In genomic region chr22:39559456-39560105, GRCh38 we compare ENCODE assay signal across 11 cellular contexts. TPM values are rescaled to one million over a fixed set of nuclear protein-coding genes. Genes with fewer than 3 reads are reported as not detected.
A peak's percentile ranks its signal among the peaks of the same experiment; 100 is the strongest.
DNase-seq lines count a peak whose midpoint lies in the region; ATAC-seq and TF ChIP-seq lines count a peak whose summit lies in the region.
"Had no signal": no experiment of that assay in that cellular context is flagged by ENCODE, and none has a peak within 500 bp of the region (broad histone marks: within the 10 kb centered on the region; RNA-seq: fewer than 3 reads in every experiment).

No MANE protein-coding gene starts in this region.

- no peaks in the 10 kb centered on the region for H3K9me2 ChIP-seq in PC-9 (ENCODE audit: insufficient read depth)

- TF ChIP-seq POLR2A in esophagus muscularis mucosa (IDR thresholded peaks at IDR 0.05; ENCODE audit: low read depth) = no peak

- H3K9me3 Mint-ChIP-seq in natural killer cell (no peaks in the 10 kb centered on the region), type B pancreatic cell (no peaks in the 10 kb centered on the region)
- H3K9me3 Mint-ChIP-seq in natural killer cell treated with Interleukin-12 subunit alpha and Interleukin-12 subunit beta and Interleukin-15 and Interleukin-18, amount 100 ng/mL, for 72 hours = no peaks in the 10 kb centered on the region
- H3K9me3 Mint-ChIP-seq in CD8-positive, alpha-beta memory T cell = peaks cover 0 to 1% (median 0%) of the 10 kb centered on the region in 5 donors
- H3K9me3 Mint-ChIP-seq: activated B cell treated with CpG ODN at 0.5 μM for 24 hours had no signal

- peak overlapping the region; percentile 30 for H3K27ac ChIP-seq in PC-9
- no peak overlapping the region for H3K27ac ChIP-seq in esophagus muscularis mucosa (replicated peaks in 1 of 4)
- no peak overlapping the region for H3K27ac ChIP-seq in CD8-positive, alpha-beta memory T cell (ENCODE audit: low read depth, low read length)

- CTCF ChIA-PET in PC-9 (lab: Charles Lee) = interaction anchor here (0.6 to 1.5 kb wide), 11 partner anchors 15 to 1166 kb away, joined by 3 to 11 read pairs (median 4); no protein-coding TSS in a partner anchor
- CTCF ChIA-PET in CD8-positive, alpha-beta memory T cell (lab: Charles Lee) = no interaction called here

- H3K4me3 Mint-ChIP-seq in natural killer cell = no peak overlapping the region
- no peak overlapping the region for H3K4me3 Mint-ChIP-seq in natural killer cell treated with Interleukin-12 subunit alpha and Interleukin-12 subunit beta and Interleukin-15 and Interleukin-18, amount 100 ng/mL, for 72 hours
- H3K4me3 Mint-ChIP-seq in type B pancreatic cell = no peak overlapping the region
- no peak overlapping the region for H3K4me3 Mint-ChIP-seq in CD8-positive, alpha-beta memory T cell
- H3K4me3 Mint-ChIP-seq: activated B cell treated with CpG ODN at 0.5 μM for 24 hours had no signal

- H3K4me1 ChIP-seq in PC-9 (replicated peaks; ENCODE audit: insufficient read depth) (peaks cover 22% of the 10 kb centered on the region), esophagus muscularis mucosa (peaks cover 9 to 19% (median 15%) of the 10 kb centered on the region in 4 donors)
- no peaks in the 10 kb centered on the region for H3K4me1 ChIP-seq in CD8-positive, alpha-beta memory T cell (ENCODE audit: insufficient read depth, low read length)

- WGBS in esophagus muscularis mucosa = 58% methylated on average over 10 of the region's 11 CpGs

- intact Hi-C loops in natural killer cell (cut with micrococcal nuclease) (no loop called here), PC-9 (cut with micrococcal nuclease; ENCODE audit: unreplicated experiment) (loop anchor here (1.0 to 5.0 kb wide), 3 partner anchors 73 to 465 kb away; no protein-coding TSS in a partner anchor), esophagus muscularis mucosa (cut with DNase I) (no loop called here)

- H3K4me3 ChIP-seq in PC-9 = peak overlapping the region; percentile 19; the same call in 1 of the 2 replicates
- no peak overlapping the region for H3K4me3 ChIP-seq in esophagus muscularis mucosa
- no peak overlapping the region for H3K4me3 ChIP-seq in CD8-positive, alpha-beta memory T cell (ENCODE audit: low read length)

- H3K36me3 Mint-ChIP-seq in natural killer cell (no peaks in the 10 kb centered on the region), type B pancreatic cell (no peaks in the 10 kb centered on the region)
- H3K36me3 Mint-ChIP-seq in natural killer cell treated with Interleukin-12 subunit alpha and Interleukin-12 subunit beta and Interleukin-15 and Interleukin-18, amount 100 ng/mL, for 72 hours = no peaks in the 10 kb centered on the region
- no peaks in the 10 kb centered on the region for H3K36me3 Mint-ChIP-seq in CD8-positive, alpha-beta memory T cell
- H3K36me3 Mint-ChIP-seq: naive B cell had no signal

- POLR2A ChIA-PET in PC-9 (lab: Charles Lee; ENCODE audit: unreplicated experiment) = interaction anchor here (0.6 to 0.7 kb wide), 5 partner anchors 33 to 465 kb away, joined by 3 to 18 read pairs (median 9); no protein-coding TSS in a partner anchor
- POLR2A ChIA-PET in CD8-positive, alpha-beta memory T cell (lab: Charles Lee) = no interaction called here

- no peaks in the 10 kb centered on the region for H3K9me3 ChIP-seq in PC-9 (ENCODE audit: insufficient read depth, low read depth)
- no peaks in the 10 kb centered on the region for H3K9me3 ChIP-seq in esophagus muscularis mucosa
- no peaks in the 10 kb centered on the region for H3K9me3 ChIP-seq in CD8-positive, alpha-beta memory T cell (ENCODE audit: low read length)

- no peaks in the 10 kb centered on the region for H3K79me2 ChIP-seq in PC-9 (ENCODE audit: low read depth)

- 0 out of 2 replicates have a peak, but pooled peaks cover 10% of the 10 kb centered on the region for H3K27me3 ChIP-seq in PC-9 (ENCODE audit: insufficient read depth, low read depth)
- H3K27me3 ChIP-seq in esophagus muscularis mucosa = peaks cover 3 to 90% (median 31%) of the 10 kb centered on the region in 4 donors
- peaks cover 29% of the 10 kb centered on the region for H3K27me3 ChIP-seq in CD8-positive, alpha-beta memory T cell (ENCODE audit: insufficient read depth, low read length, poor library complexity, severe bottlenecking)

- H3K4me1 Mint-ChIP-seq in natural killer cell = peaks cover 5 to 7% of the 10 kb centered on the region in 2 donors
- peaks cover 0 to 4% of the 10 kb centered on the region in 2 donors for H3K4me1 Mint-ChIP-seq in natural killer cell treated with Interleukin-12 subunit alpha and Interleukin-12 subunit beta and Interleukin-15 and Interleukin-18, amount 100 ng/mL, for 72 hours (ENCODE audit: low read depth in 2 of 2)
- no peaks in the 10 kb centered on the region for H3K4me1 Mint-ChIP-seq in type B pancreatic cell (ENCODE audit: unreplicated experiment)
- peaks cover 5 to 14% (median 11%) of the 10 kb centered on the region in 3 donors for H3K4me1 Mint-ChIP-seq in CD8-positive, alpha-beta memory T cell

- peak overlapping the region; percentile 76 for H3K4me2 ChIP-seq in PC-9

- H3F3A ChIP-seq in PC-9 (ENCODE audit: insufficient read depth, low read depth) = peaks cover 30% of the 10 kb centered on the region

- BruUV-seq in PC-9 (replicated peaks; lab: Mats Ljungman, UMichigan) = no TSS peak

- H2AFZ ChIP-seq in PC-9 = no peak overlapping the region; the same call in none of the 2 replicates

- H3K27ac Mint-ChIP-seq in natural killer cell = no peak overlapping the region
- no peak overlapping the region for H3K27ac Mint-ChIP-seq in natural killer cell treated with Interleukin-12 subunit alpha and Interleukin-12 subunit beta and Interleukin-15 and Interleukin-18, amount 100 ng/mL, for 72 hours
- H3K27ac Mint-ChIP-seq in type B pancreatic cell = no peak overlapping the region
- no peak overlapping the region for H3K27ac Mint-ChIP-seq in CD8-positive, alpha-beta memory T cell
- H3K27ac Mint-ChIP-seq: activated B cell treated with CpG ODN at 0.5 μM for 24 hours had no signal

- H3K36me3 ChIP-seq in PC-9 (ENCODE audit: low read depth) (no peaks in the 10 kb centered on the region), esophagus muscularis mucosa (no peaks in the 10 kb centered on the region)
- no peaks in the 10 kb centered on the region for H3K36me3 ChIP-seq in CD8-positive, alpha-beta memory T cell (ENCODE audit: insufficient read depth, low read length)

- TF ChIP-seq CTCF in natural killer cell (IDR thresholded peaks at IDR 0.05) (peak; percentile 16), PC-9 (conservative IDR thresholded peaks at IDR 0.05) (peak; percentile 96), esophagus muscularis mucosa (IDR thresholded peaks at IDR 0.05) (peak in 2 of 3 experiments; percentile 7 to 16), type B pancreatic cell (conservative IDR thresholded peaks at IDR 0.05) (peak; percentile 60)

- no peak for ATAC-seq in natural killer cell
- ATAC-seq in natural killer cell treated with Interleukin-12 subunit alpha and Interleukin-12 subunit beta and Interleukin-15 and Interleukin-18, amount 100 ng/mL, for 72 hours = no peak
- ATAC-seq in HG03135 (IDR thresholded peaks at IDR 0.05; ENCODE audit: unreplicated experiment) = no peak

- peaks cover 19 to 43% of the 10 kb centered on the region in 2 donors for H3K27me3 Mint-ChIP-seq in natural killer cell (ENCODE audit: low read depth in 2 of 2)
- peaks cover 19 to 22% of the 10 kb centered on the region in 2 donors for H3K27me3 Mint-ChIP-seq in natural killer cell treated with Interleukin-12 subunit alpha and Interleukin-12 subunit beta and Interleukin-15 and Interleukin-18, amount 100 ng/mL, for 72 hours
- H3K27me3 Mint-ChIP-seq in type B pancreatic cell = peaks cover 63% of the 10 kb centered on the region
- H3K27me3 Mint-ChIP-seq in CD8-positive, alpha-beta memory T cell = peaks cover 37 to 39% of the 10 kb centered on the region in 2 donors

- H4K20me1 ChIP-seq in PC-9 (ENCODE audit: insufficient read depth) = no peaks in the 10 kb centered on the region

- DNase-seq in natural killer cell (no peak), PC-9 (peak; percentile 81), esophagus muscularis mucosa (ENCODE audit: extremely low spot score) (no peak), type B pancreatic cell (ENCODE audit: extremely low spot score, unreplicated experiment) (no peak), NCI-H774 (lab: John Stamatoyannopoulos, UW) (no peak)
- DNase-seq in natural killer cell treated with Interleukin-12 subunit alpha and Interleukin-12 subunit beta and Interleukin-15 and Interleukin-18, amount 100 ng/mL, for 72 hours (ENCODE audit: low spot score) = no peak
- DNase-seq in CD8-positive, alpha-beta memory T cell = no peak
- DNase-seq: activated B cell treated with CpG ODN at 0.5 μM for 24 hours, naive B cell, NCI-H146 had no signal

- TF ChIP-seq EP300 in esophagus muscularis mucosa (IDR thresholded peaks at IDR 0.05) = no peak

RNA-seq across cellular contexts. Expression of gene CACNA1I, which starts 11.0 kb away (rescaled TPM):
- total RNA-seq in natural killer cell (under 1 TPM; 0.05 to 0.83 (median 0.72) TPM), PC-9 (2021) (2.5 and 2.8 TPM in 2 replicates), esophagus muscularis mucosa (under 1 TPM in 3 of 4 donors, not detected in 1; under 0.01 to 0.39 (median 0.33) TPM), type B pancreatic cell (ENCODE audit: low replicate concordance) (0.60 and 1.1 TPM in 2 replicates)
- total RNA-seq in natural killer cell treated with Interleukin-12 subunit alpha and Interleukin-12 subunit beta and Interleukin-15 and Interleukin-18, amount 100 ng/mL, for 72 hours = under 1 TPM in 1 of 2 donors, not detected in 1; 0.17 TPM
- 1 to 10 TPM; 4.6 TPM for total RNA-seq in CD8-positive, alpha-beta memory T cell
- 0.71 TPM for polyA plus RNA-seq in CD8-positive, alpha-beta memory T cell
- total RNA-seq: activated B cell treated with CpG ODN at 0.5 μM for 24 hours had no signal

RNA-seq across cellular contexts. Expression of gene RPS19BP1, which starts 27.0 kb away (rescaled TPM):
- total RNA-seq in natural killer cell (10 to 100 TPM; 56.7 to 66.5 (median 61.3) TPM), PC-9 (2021) (60.7 and 94.3 TPM in 2 replicates), esophagus muscularis mucosa (100 to 1,000 TPM; 158 to 202 (median 177) TPM), type B pancreatic cell (ENCODE audit: low replicate concordance) (52.3 and 59.1 TPM in 2 replicates)
- 100 to 1,000 TPM in 1 of 2 donors, 10 to 100 TPM in 1; 84.1 to 122 TPM for total RNA-seq in natural killer cell treated with Interleukin-12 subunit alpha and Interleukin-12 subunit beta and Interleukin-15 and Interleukin-18, amount 100 ng/mL, for 72 hours
- total RNA-seq in CD8-positive, alpha-beta memory T cell = 100 to 1,000 TPM; 158 to 160 TPM
- 128 TPM for polyA plus RNA-seq in CD8-positive, alpha-beta memory T cell

RNA-seq across cellular contexts. Expression of gene ATF4, which starts 39.2 kb away (rescaled TPM):
- total RNA-seq in natural killer cell = 100 to 1,000 TPM; 235 to 242 (median 238) TPM
- 100 to 1,000 TPM; 463 to 472 TPM for total RNA-seq in natural killer cell treated with Interleukin-12 subunit alpha and Interleukin-12 subunit beta and Interleukin-15 and Interleukin-18, amount 100 ng/mL, for 72 hours
- 488 and 588 TPM in 2 replicates for total RNA-seq in PC-9 (2021)
- 100 to 1,000 TPM; 516 to 895 (median 721) TPM for total RNA-seq in esophagus muscularis mucosa
- total RNA-seq in type B pancreatic cell (ENCODE audit: low replicate concordance) = 315 and 398 TPM in 2 replicates
- 100 to 1,000 TPM; 757 to 758 TPM for total RNA-seq in CD8-positive, alpha-beta memory T cell
- polyA plus RNA-seq in CD8-positive, alpha-beta memory T cell = 103 TPM

RNA-seq across cellular contexts. Expression of gene MIEF1, which starts 57.5 kb away (rescaled TPM):
- total RNA-seq in natural killer cell (10 to 100 TPM; 16.1 to 27.6 (median 25.1) TPM), PC-9 (2021) (36.9 TPM in 2 replicates), esophagus muscularis mucosa (10 to 100 TPM; 19.7 to 21.7 (median 20.9) TPM), type B pancreatic cell (ENCODE audit: low replicate concordance) (35.0 and 35.5 TPM in 2 replicates)
- 10 to 100 TPM; 49.6 to 71.2 TPM for total RNA-seq in natural killer cell treated with Interleukin-12 subunit alpha and Interleukin-12 subunit beta and Interleukin-15 and Interleukin-18, amount 100 ng/mL, for 72 hours
- total RNA-seq in CD8-positive, alpha-beta memory T cell = 10 to 100 TPM; 59.9 to 60.9 TPM
- polyA plus RNA-seq in CD8-positive, alpha-beta memory T cell = 29.4 TPM

Comparison
In these comparisons a context has a peak if more than half of its experiments do, and no peak if none do; other contexts are left out.
1. DNase-seq: peak in PC-9 (2 of 2); none in natural killer cell (single experiment), natural killer cell treated with Interleukin-12 subunit alpha and Interleukin-12 subunit beta and Interleukin-15 and Interleukin-18, amount 100 ng/mL, for 72 hours (single experiment), esophagus muscularis mucosa (single experiment), type B pancreatic cell (single experiment), NCI-H774 (single experiment) and CD8-positive, alpha-beta memory T cell (0 of 5).
2. CTCF ChIP-seq: peak in every context shown above with its lines; median percentile 96 in PC-9; 60 in type B pancreatic cell; 16 in natural killer cell; 12 in esophagus muscularis mucosa.